ENCODE assay signal across 7 cellular contexts in genomic region chr14:73383356-73383755, GRCh38.
"Had no signal": no experiment of that assay in that cellular context is flagged by ENCODE, and none has a peak within 500 bp of the region (broad histone marks: within the 10 kb centered on the region; RNA-seq: fewer than 3 reads in every experiment).

No MANE protein-coding gene starts in this region.

- ATAC-seq: HCT116, HepG2 had no signal

- H3K27ac Mint-ChIP-seq: IgD-negative memory B cell had no signal

- DNase-seq: GM23248, GOT3, H7, KBM-7 had no signal

- H3K27me3 Mint-ChIP-seq: IgD-negative memory B cell had no signal
